1 cellular context compared by ENCODE assay signal in genomic region chr2:74935883-74936483, GRCh38.
TF ChIP-seq lines count a peak whose summit lies in the region.

No MANE protein-coding gene starts in this region.

TF ChIP-seq in A549, 52 proteins besides CTCF, POLR2A, EP300 and RAD21:
- no peak for TF ChIP-seq CEBPB (IDR thresholded peaks at IDR 0.05)
- TF ChIP-seq NFE2L2 (conservative IDR thresholded peaks at IDR 0.05; ENCODE audit: low read length) = peak; percentile 63
- TF ChIP-seq MAFK (IDR thresholded peaks at IDR 0.05; ENCODE audit: partially characterized antibody) = peak; percentile 61
